ENCODE assay signal across 7 cellular contexts in the genomic region with DNA sequence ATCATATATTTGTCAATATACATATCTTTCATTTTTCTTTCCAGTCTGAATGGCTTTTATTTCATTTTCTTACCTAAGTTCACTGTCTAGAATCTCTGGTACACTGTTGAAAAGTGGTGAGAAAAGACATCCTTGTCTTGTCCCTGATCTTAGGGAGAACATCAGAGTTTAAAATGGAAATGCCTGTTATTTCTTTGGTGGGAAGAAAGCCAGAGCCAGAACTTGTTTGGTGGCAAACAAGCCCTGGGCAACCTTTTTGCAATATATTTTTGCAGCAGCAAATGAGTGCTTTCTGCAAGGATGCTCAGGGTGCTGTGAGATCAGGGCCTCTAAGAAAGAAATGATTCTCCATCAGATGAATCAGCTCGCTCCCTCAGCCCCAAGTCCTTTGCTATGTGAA.
"Had no signal": no experiment of that assay in that cellular context is flagged by ENCODE, and none has a peak within 500 bp of the region (broad histone marks: within the 10 kb centered on the region; RNA-seq: fewer than 3 reads in every experiment).

No MANE protein-coding gene starts in this region.

- ATAC-seq: HepG2, K562 had no signal

- H3K27me3 Mint-ChIP-seq: IgD-negative memory B cell had no signal

- H3K27ac ChIP-seq: HL-60, KMS-11 had no signal

- H3K4me2 ChIP-seq: KMS-11 had no signal

- H3K4me3 Mint-ChIP-seq: IgD-negative memory B cell had no signal

- H3K27ac Mint-ChIP-seq: IgD-negative memory B cell had no signal

- DNase-seq: IMR-90, KG1 had no signal

- H3K4me1 Mint-ChIP-seq: IgD-negative memory B cell had no signal

- H3K4me3 ChIP-seq: K562 had no signal
